Comparison of ENCODE assay signal across 8 cellular contexts in genomic region chr17:3738562-3739295, GRCh38. TPM values are rescaled to one million over a fixed set of nuclear protein-coding genes. Genes with fewer than 3 reads are reported as not detected.
DNase-seq lines count a peak whose midpoint lies in the region; ATAC-seq and TF ChIP-seq lines count a peak whose summit lies in the region.

No MANE protein-coding gene starts in this region.

- H3K9me3 ChIP-seq in parathyroid adenoma (ENCODE audit: control insufficient read depth, low read length) = no peaks in the 10 kb centered on the region
- no peaks in the 10 kb centered on the region for H3K9me3 ChIP-seq in upper lobe of left lung

- DNase-seq in NCI-H2107 (lab: John Stamatoyannopoulos, UW) = peak; percentile 15
- DNase-seq in activated CD8-positive, alpha-beta memory T cell treated with anti-CD3 and anti-CD28 coated beads, Interleukin-2, amount 10 ng/mL, durations not matched to agents 7 days and 5 days = peak; percentile 80
- no peak for DNase-seq in endothelial cell (ENCODE audit: low spot score)
- peak in 1 of 2 donors; percentile 78 for DNase-seq in upper lobe of left lung
- DNase-seq in NCI-H2196 treated with DMSO at 0.1 percent for 48 hours (lab: John Stamatoyannopoulos, UW; ENCODE audit: unreplicated experiment) = no peak

- peak overlapping the region; percentile 34 for H3K27ac Mint-ChIP-seq in activated CD8-positive, alpha-beta memory T cell treated with anti-CD3 and anti-CD28 coated beads, Interleukin-2, amount 10 ng/mL, durations not matched to agents 7 days and 5 days
- peak overlapping the region; percentile 16 for H3K27ac Mint-ChIP-seq in endothelial cell (ENCODE audit: unreplicated experiment)

- H3K4me2 ChIP-seq in parathyroid adenoma (ENCODE audit: low read length) = peak overlapping the region; percentile 42

- H3K4me3 Mint-ChIP-seq in activated CD8-positive, alpha-beta memory T cell treated with anti-CD3 and anti-CD28 coated beads, Interleukin-2, amount 10 ng/mL, durations not matched to agents 7 days and 5 days = no peak overlapping the region
- H3K4me3 Mint-ChIP-seq in endothelial cell (ENCODE audit: unreplicated experiment) = no peak overlapping the region

- TF ChIP-seq EP300 in upper lobe of left lung (IDR thresholded peaks at IDR 0.05) = no peak

- ATAC-seq in activated CD8-positive, alpha-beta memory T cell treated with anti-CD3 and anti-CD28 coated beads, Interleukin-2, amount 10 ng/mL, durations not matched to agents 7 days and 5 days = peak; percentile 63
- ATAC-seq in upper lobe of left lung (ENCODE audit: low FRiP score in 2 of 2) (peak; percentile 44 to 88), GM18870 (IDR thresholded peaks at IDR 0.05; ENCODE audit: unreplicated experiment) (no peak), HG03039 (IDR thresholded peaks at IDR 0.05; ENCODE audit: unreplicated experiment) (no peak)

- H3K27ac ChIP-seq in parathyroid adenoma (no peak overlapping the region), upper lobe of left lung (peak overlapping the region in 1 of 4 donors; percentile 39)

- H3K36me3 Mint-ChIP-seq in activated CD8-positive, alpha-beta memory T cell treated with anti-CD3 and anti-CD28 coated beads, Interleukin-2, amount 10 ng/mL, durations not matched to agents 7 days and 5 days = peaks cover 20% of the 10 kb centered on the region
- no peaks in the 10 kb centered on the region for H3K36me3 Mint-ChIP-seq in endothelial cell (ENCODE audit: low read depth, unreplicated experiment)

- TF ChIP-seq CTCF in endothelial cell (IDR thresholded peaks at IDR 0.05; ENCODE audit: unreplicated experiment) (no peak), parathyroid adenoma (IDR thresholded peaks at IDR 0.05) (no peak), upper lobe of left lung (IDR thresholded peaks at IDR 0.05) (no peak)

- H3K4me3 ChIP-seq in parathyroid adenoma (ENCODE audit: low read depth, low read length) (no peak overlapping the region), upper lobe of left lung (peak overlapping the region in 2 of 4 donors; percentile 15 to 19)

- no peak overlapping the region for H3K9ac ChIP-seq in parathyroid adenoma

- no peaks in the 10 kb centered on the region for H3K9me3 Mint-ChIP-seq in activated CD8-positive, alpha-beta memory T cell treated with anti-CD3 and anti-CD28 coated beads, Interleukin-2, amount 10 ng/mL, durations not matched to agents 7 days and 5 days (ENCODE audit: low read depth)
- H3K9me3 Mint-ChIP-seq in endothelial cell (ENCODE audit: unreplicated experiment) = no peaks in the 10 kb centered on the region

- CTCF ChIA-PET in activated CD8-positive, alpha-beta memory T cell treated with anti-CD3 and anti-CD28 coated beads, Interleukin-2, amount 10 ng/mL, durations not matched to agents 7 days and 5 days (lab: Charles Lee) = interaction anchor here (0.7 to 8.2 kb wide), 32 partner anchors 11 to 178 kb away, joined by 3 to 283 read pairs (median 18); partner anchors contain the start of genes HASPIN, ITGAE, NCBP3 and P2RX1

- peak overlapping the region; percentile 87 for H2AFZ ChIP-seq in parathyroid adenoma

- WGBS in upper lobe of left lung, 2 donors = 37 to 54% methylated on average over 16 of the region's 16 CpGs

- H3K36me3 ChIP-seq in parathyroid adenoma (ENCODE audit: control insufficient read depth, insufficient read depth, low read length) (no peaks in the 10 kb centered on the region), upper lobe of left lung (no peaks in the 10 kb centered on the region)

- no peak for TF ChIP-seq POLR2A in upper lobe of left lung (IDR thresholded peaks at IDR 0.05)

- H3K27me3 ChIP-seq in parathyroid adenoma (ENCODE audit: control insufficient read depth, insufficient read depth, low read length) = no peaks in the 10 kb centered on the region
- H3K27me3 ChIP-seq in upper lobe of left lung = no peaks in the 10 kb centered on the region

- H3K4me1 ChIP-seq in parathyroid adenoma (peaks cover 11% of the 10 kb centered on the region), upper lobe of left lung (peaks cover 3 to 19% (median 18%) of the 10 kb centered on the region in 4 donors)

- peaks cover 58% of the 10 kb centered on the region for H3K4me1 Mint-ChIP-seq in activated CD8-positive, alpha-beta memory T cell treated with anti-CD3 and anti-CD28 coated beads, Interleukin-2, amount 10 ng/mL, durations not matched to agents 7 days and 5 days
- H3K4me1 Mint-ChIP-seq in endothelial cell (ENCODE audit: unreplicated experiment) = peaks cover 2% of the 10 kb centered on the region

- H3K27me3 Mint-ChIP-seq in activated CD8-positive, alpha-beta memory T cell treated with anti-CD3 and anti-CD28 coated beads, Interleukin-2, amount 10 ng/mL, durations not matched to agents 7 days and 5 days = no peaks in the 10 kb centered on the region
- peaks cover 5% of the 10 kb centered on the region for H3K27me3 Mint-ChIP-seq in endothelial cell (ENCODE audit: unreplicated experiment)

- no peaks in the 10 kb centered on the region for H3K79me2 ChIP-seq in parathyroid adenoma

RNA-seq across cellular contexts. Expression of gene HASPIN, which starts 15.0 kb away (rescaled TPM):
- 10 to 100 TPM; 30.4 to 31.2 TPM for total RNA-seq in activated CD8-positive, alpha-beta memory T cell treated with anti-CD3 and anti-CD28 coated beads, Interleukin-2, amount 10 ng/mL, durations not matched to agents 7 days and 5 days
- total RNA-seq in endothelial cell (ENCODE audit: unreplicated experiment) = 5.2 TPM
- 1 to 10 TPM in 2 of 6 donors, under 1 TPM in 2, not detected in 2; 0.49 to 1.7 (median 0.81) TPM for total RNA-seq in upper lobe of left lung

RNA-seq across cellular contexts. Expression of gene P2RX5, which starts 42.8 kb away (rescaled TPM):
- 10 to 100 TPM; 18.1 to 24.6 TPM for total RNA-seq in activated CD8-positive, alpha-beta memory T cell treated with anti-CD3 and anti-CD28 coated beads, Interleukin-2, amount 10 ng/mL, durations not matched to agents 7 days and 5 days
- 0.36 TPM for total RNA-seq in endothelial cell (ENCODE audit: unreplicated experiment)
- 10 to 100 TPM in 1 of 6 donors, 1 to 10 TPM in 3, under 1 TPM in 1, not detected in 1; 0.46 to 15.7 (median 2.5) TPM for total RNA-seq in upper lobe of left lung

Comparison
In these comparisons a context has a peak if more than half of its experiments do, and no peak if none do; other contexts are left out.
1. DNase-seq: peak in NCI-H2107 (single experiment) and activated CD8-positive, alpha-beta memory T cell treated with anti-CD3 and anti-CD28 coated beads, Interleukin-2, amount 10 ng/mL, durations not matched to agents 7 days and 5 days (single experiment); none in endothelial cell (single experiment) and NCI-H2196 treated with DMSO at 0.1 percent for 48 hours (single experiment).
2. ATAC-seq: peak in activated CD8-positive, alpha-beta memory T cell treated with anti-CD3 and anti-CD28 coated beads, Interleukin-2, amount 10 ng/mL, durations not matched to agents 7 days and 5 days (single experiment) and upper lobe of left lung (2 of 2); none in GM18870 (single experiment) and HG03039 (single experiment).